16 cellular contexts compared by ENCODE assay signal in the genomic region with DNA sequence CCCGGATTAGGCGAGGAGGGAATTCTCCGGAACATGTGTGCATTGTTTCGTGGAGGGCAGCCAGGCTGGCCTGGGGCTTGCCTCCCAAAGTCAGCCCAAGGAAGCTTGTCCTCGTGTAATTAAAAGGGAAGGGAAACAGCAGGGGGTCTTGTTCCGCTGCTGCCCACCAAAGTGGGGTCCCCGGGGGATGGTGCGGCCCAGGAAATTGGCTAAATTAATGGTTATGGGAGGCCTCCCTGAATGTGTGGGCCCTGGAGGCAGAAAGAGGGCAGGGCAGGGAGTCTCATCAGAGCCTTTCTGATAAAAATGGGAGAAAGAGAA.
DNase-seq lines count a peak whose midpoint lies in the region; ATAC-seq and TF ChIP-seq lines count a peak whose summit lies in the region.
"Had no signal": no experiment of that assay in that cellular context is flagged by ENCODE, and none has a peak within 500 bp of the region (broad histone marks: within the 10 kb centered on the region; RNA-seq: fewer than 3 reads in every experiment).

No MANE protein-coding gene starts in this region.

- no peak for TF ChIP-seq CTCF in WTC11 (IDR thresholded peaks at IDR 0.05)
- TF ChIP-seq CTCF in ovary (IDR thresholded peaks at IDR 0.05), result no peak
- TF ChIP-seq CTCF in gastroesophageal sphincter (IDR thresholded peaks at IDR 0.05), result no peak

- H3K27ac ChIP-seq in HUES48 (ENCODE audit: low read depth, low read length) (peak overlapping the region; percentile 73), ovary (no peak overlapping the region), gastroesophageal sphincter (peak overlapping the region in 1 of 4 donors; percentile 40)
- H3K27ac ChIP-seq: SJCRH30 had no signal

- H3K4me3 Mint-ChIP-seq in WTC11, result no peak overlapping the region
- H3K4me3 Mint-ChIP-seq: CD4-positive, CD25-positive, alpha-beta regulatory T cell had no signal

- H3K36me3 ChIP-seq in HUES48 (ENCODE audit: control insufficient read depth, insufficient read depth, low read length) (no peaks in the 10 kb centered on the region), ovary (no peaks in the 10 kb centered on the region), gastroesophageal sphincter (no peaks in the 10 kb centered on the region)
- H3K36me3 ChIP-seq: SJCRH30 had no signal

- H3K27ac Mint-ChIP-seq in WTC11, result no peak overlapping the region
- H3K27ac Mint-ChIP-seq: CD4-positive, CD25-positive, alpha-beta regulatory T cell had no signal

- H3K27me3 ChIP-seq in HUES48 (ENCODE audit: control insufficient read depth, insufficient read depth, low read length), result no peaks in the 10 kb centered on the region
- H3K27me3 ChIP-seq in ovary, result no peaks in the 10 kb centered on the region
- H3K27me3 ChIP-seq in gastroesophageal sphincter, result no peaks in the 10 kb centered on the region
- H3K27me3 ChIP-seq: SJCRH30 had no signal

- H3K9ac ChIP-seq in HUES48 (ENCODE audit: low read depth, low read length), result no peak overlapping the region

- H3K4me1 ChIP-seq in HUES48 (ENCODE audit: control insufficient read depth, insufficient read depth, low read length) (peaks cover 4% of the 10 kb centered on the region; the same call in 1 of the 2 replicates), ovary (ENCODE audit: insufficient read depth) (peaks cover 2% of the 10 kb centered on the region), gastroesophageal sphincter (no peaks in the 10 kb centered on the region)

- TF ChIP-seq EP300 in ovary (IDR thresholded peaks at IDR 0.05) (no peak), gastroesophageal sphincter (IDR thresholded peaks at IDR 0.05) (no peak)

- H3K36me3 Mint-ChIP-seq in WTC11, result peaks cover 26% of the 10 kb centered on the region

- TF ChIP-seq POLR2A in ovary (IDR thresholded peaks at IDR 0.05), result no peak
- TF ChIP-seq POLR2A in gastroesophageal sphincter (IDR thresholded peaks at IDR 0.05), result no peak

- POLR2A ChIA-PET in WTC11 (lab: Charles Lee), result no interaction called here

- peaks cover 11% of the 10 kb centered on the region for H3K27me3 Mint-ChIP-seq in WTC11 (ENCODE audit: low read depth)
- H3K27me3 Mint-ChIP-seq: CD4-positive, CD25-positive, alpha-beta regulatory T cell had no signal

- H3K9me3 Mint-ChIP-seq in WTC11, result peaks cover 27% of the 10 kb centered on the region

- peak; percentile 61 for ATAC-seq in WTC11
- ATAC-seq in sciatic nerve, result peak; percentile 46
- no peak for ATAC-seq in GM21423 (IDR thresholded peaks at IDR 0.05; ENCODE audit: unreplicated experiment)
- no peak for ATAC-seq in gastroesophageal sphincter
- ATAC-seq: PC-3 had no signal

- peaks cover 16% of the 10 kb centered on the region for H3K4me1 Mint-ChIP-seq in WTC11

- intact Hi-C loops in sciatic nerve (cut with DNase I) (no loop called here), ovary (cut with DNase I) (no loop called here)

- no peak for DNase-seq in WTC11 (ENCODE audit: low spot score)
- DNase-seq in left kidney (ENCODE audit: low read depth, low spot score), result peak; percentile 26
- DNase-seq in sciatic nerve (ENCODE audit: low spot score), result no peak
- no peak for DNase-seq in ovary
- DNase-seq: CD4-positive, CD25-positive, alpha-beta regulatory T cell; DMS79; HCEC 1CT; NCI-H1417; NCI-H187 treated with DMSO at 0.1 percent for 48 hours; NCI-H446; NCI-H748 treated with DMSO at 0.1 percent for 48 hours; PC-3; SJCRH30 had no signal

- H3K4me3 ChIP-seq in HUES48 (ENCODE audit: low read depth, low read length) (no peak overlapping the region), ovary (no peak overlapping the region), gastroesophageal sphincter (no peak overlapping the region)
- H3K4me3 ChIP-seq: SJCRH30 had no signal

- peaks cover 31% of the 10 kb centered on the region for H3K9me3 ChIP-seq in HUES48 (ENCODE audit: control insufficient read depth, insufficient read depth, low read length)
- peaks cover 0 to 3% of the 10 kb centered on the region in 2 donors for H3K9me3 ChIP-seq in ovary
- peaks cover 0 to 12% (median 3%) of the 10 kb centered on the region in 3 donors for H3K9me3 ChIP-seq in gastroesophageal sphincter
- H3K9me3 ChIP-seq: SJCRH30 had no signal

- CTCF ChIA-PET in WTC11 (lab: Charles Lee), result interaction anchor here (0.8 to 1.4 kb wide), 3 partner anchors 46 to 605 kb away, joined by 3 to 7 read pairs (median 6); no protein-coding TSS in a partner anchor

- 85 to 93% (median 86%) methylated on average over 8 of the region's 8 CpGs for WGBS in ovary, 3 donors
- 81% methylated on average over 5 of the region's 8 CpGs; no CpG with 5 or more reads in 1 of the 2 donors for WGBS in gastroesophageal sphincter (ENCODE audit: low coverage in 1 of 2), 2 donors

TF ChIP-seq in WTC11, 78 proteins besides CTCF, POLR2A, EP300 and RAD21:
- TF ChIP-seq MYBL2 (CRISPR knock-in tag; IDR thresholded peaks at IDR 0.05), result 0 out of 2 replicates have a peak, but pooled peaks have one; percentile 26
- no peak for TF ChIP-seq TEAD1 (CRISPR knock-in tag; IDR thresholded peaks at IDR 0.05)

Comparison
In these comparisons a context has a peak if more than half of its experiments do, and no peak if none do; other contexts are left out.
1. ATAC-seq: peak in WTC11 (single experiment) and sciatic nerve (single experiment); none in GM21423 (single experiment) and gastroesophageal sphincter (single experiment).